ENCODE assay signal across 33 cellular contexts in genomic region chr2:60778352-60778751, GRCh38. TPM values are rescaled to one million over a fixed set of nuclear protein-coding genes. Genes with fewer than 3 reads are reported as not detected.
A peak's percentile ranks its signal among the peaks of the same experiment; 100 is the strongest.
DNase-seq lines count a peak whose midpoint lies in the region; ATAC-seq, FAIRE-seq and TF ChIP-seq lines count a peak whose summit lies in the region.
"Had no signal": no experiment of that assay in that cellular context is flagged by ENCODE, and none has a peak within 500 bp of the region (broad histone marks: within the 10 kb centered on the region; RNA-seq: fewer than 3 reads in every experiment).

No MANE protein-coding gene starts in this region.

- no peak overlapping the region for H2AK9ac ChIP-seq in IMR-90 (replicated peaks; ENCODE audit: low read depth, low read length, poor library complexity)

- no peak overlapping the region for H4K5ac ChIP-seq in IMR-90 (ENCODE audit: low read depth, low read length)

- TF ChIP-seq EP300 in HepG2 (IDR thresholded peaks at IDR 0.05; ENCODE audit: low read depth in 2 of 2, low read length in 2 of 2) (no peak), HepG2 (CRISPR knock-in tag; IDR thresholded peaks at IDR 0.05; ENCODE audit: borderline replicate concordance) (no peak), GM12878 (IDR thresholded peaks at IDR 0.05; ENCODE audit: borderline replicate concordance in 1 of 2, control insufficient read depth in 1 of 2, low read depth in 2 of 2, low read length in 2 of 2) (no peak)

- H3K79me1 ChIP-seq in IMR-90 (ENCODE audit: low read depth in 1 of 2, low read length in 2 of 2) = no peaks in the 10 kb centered on the region

- H2BK5ac ChIP-seq in IMR-90 (ENCODE audit: low read depth, low read length, poor library complexity, severe bottlenecking) = no peak overlapping the region

- H3K27ac ChIP-seq in HepG2 (ENCODE audit: extremely low read length, insufficient read depth, low read length) (no peak overlapping the region), right lobe of liver (no peak overlapping the region), IMR-90 (ENCODE audit: insufficient read depth, low read length) (no peak overlapping the region), GM12878 (ENCODE audit: control insufficient read depth, insufficient read depth) (no peak overlapping the region)
- H3K27ac ChIP-seq: 22Rv1; A549; BLaER1; BLaER1 treated with 17β-estradiol and CSF1 and Interleukin-3, amounts not matched to agents 10 nM and 100 nM; C4-2B had no signal

- H3K4me1 ChIP-seq in HepG2 (ENCODE audit: insufficient read depth, low read length) (0 out of 2 replicates have a peak, but pooled peaks cover 4% of the 10 kb centered on the region), right lobe of liver (peaks cover 0 to 9% (median 0%) of the 10 kb centered on the region in 4 donors), IMR-90 (ENCODE audit: control insufficient read depth, insufficient read depth, low read length) (no peaks in the 10 kb centered on the region), GM12878 (ENCODE audit: control insufficient read depth, insufficient read depth, low read length) (no peaks in the 10 kb centered on the region)
- H3K4me1 ChIP-seq: A549, BE2C, Caco-2 had no signal

- H3K14ac ChIP-seq in IMR-90 (replicated peaks; ENCODE audit: low read depth, low read length) = no peak overlapping the region

- SMC1A ChIA-PET in GM12878 (lab: Charles Lee; ENCODE audit: uncharacterized antibody, unreplicated experiment) = interaction anchor here (0.9 to 1.9 kb wide), 3 partner anchors 10 to 221 kb away, joined by 5 to 8 read pairs (median 5); no protein-coding TSS in a partner anchor

- TF ChIP-seq CTCF in HepG2 (CRISPR knock-in tag; IDR thresholded peaks at IDR 0.05) (no peak), right lobe of liver (IDR thresholded peaks at IDR 0.05) (no peak), IMR-90 (conservative IDR thresholded peaks at IDR 0.05; ENCODE audit: low read depth, low read length) (no peak), GM12878 (IDR thresholded peaks at IDR 0.05 in 2 of 3, conservative IDR thresholded peaks at IDR 0.05 in 1 of 3; ENCODE audit: control insufficient read depth in 2 of 3, extremely low read depth in 1 of 3, insufficient read depth in 1 of 3, low read depth in 3 of 3, low read length in 3 of 3) (no peak)

- H3K36me3 ChIP-seq in HepG2 (replicated peaks in 1 of 2; ENCODE audit: control insufficient read depth in 1 of 2, insufficient read depth in 2 of 2, low read length in 2 of 2) (peaks cover 9 to 73% of the 10 kb centered on the region in 2 experiments), right lobe of liver (peaks cover 0 to 65% (median 1%) of the 10 kb centered on the region in 4 donors), IMR-90 (ENCODE audit: control insufficient read depth, insufficient read depth, low read length) (peaks cover 27% of the 10 kb centered on the region), GM12878 (ENCODE audit: control insufficient read depth in 2 of 2, insufficient read depth in 2 of 2, low read length in 1 of 2) (peaks cover 0 to 12% of the 10 kb centered on the region in 2 experiments)

- TF ChIP-seq POLR2A in HepG2 (IDR thresholded peaks at IDR 0.05; ENCODE audit: insufficient read depth in 1 of 2, low read depth in 2 of 2, low read length in 2 of 2) = no peak
- TF ChIP-seq POLR2A in right lobe of liver (IDR thresholded peaks at IDR 0.05) = no peak
- no peak for TF ChIP-seq POLR2A in IMR-90 (IDR thresholded peaks at IDR 0.05; ENCODE audit: low read depth, low read length)
- no peak for TF ChIP-seq POLR2A in GM12878 (IDR thresholded peaks at IDR 0.05; ENCODE audit: low read depth, low read length)

- H3K9me3 ChIP-seq in HepG2 (ENCODE audit: low read length) (no peaks in the 10 kb centered on the region), right lobe of liver (no peaks in the 10 kb centered on the region), IMR-90 (ENCODE audit: control insufficient read depth, insufficient read depth, low read length) (no peaks in the 10 kb centered on the region), GM12878 (replicated peaks; ENCODE audit: control insufficient read depth, insufficient read depth, low read length) (no peaks in the 10 kb centered on the region)
- H3K9me3 ChIP-seq: A549; BE2C; BLaER1; BLaER1 treated with 17β-estradiol and CSF1 and Interleukin-3, amounts not matched to agents 10 nM and 100 nM; Caco-2 had no signal

- H2AK5ac ChIP-seq in IMR-90 (ENCODE audit: low read depth, low read length) = no peak overlapping the region

- RAD21 ChIA-PET in GM12878 (lab: Charles Lee; ENCODE audit: unreplicated experiment) = interaction anchor here (1.4 kb wide), 1 partner anchor 221 kb away, joined by 3 read pairs; no protein-coding TSS in a partner anchor

- no peak overlapping the region for H3K4me2 ChIP-seq in HepG2 (ENCODE audit: low read depth, low read length)
- no peak overlapping the region for H3K4me2 ChIP-seq in IMR-90 (ENCODE audit: low read depth, low read length)
- no peak overlapping the region for H3K4me2 ChIP-seq in GM12878 (ENCODE audit: control insufficient read depth, insufficient read depth)
- H3K4me2 ChIP-seq: A549; BLaER1; BLaER1 treated with 17β-estradiol and CSF1 and Interleukin-3, amounts not matched to agents 10 nM and 100 nM had no signal

- H4K20me1 ChIP-seq in HepG2 (ENCODE audit: insufficient read depth, low read length) (no peaks in the 10 kb centered on the region), IMR-90 (ENCODE audit: insufficient read depth, low read length) (no peaks in the 10 kb centered on the region), GM12878 (ENCODE audit: control insufficient read depth, insufficient read depth) (no peaks in the 10 kb centered on the region)

- no peak overlapping the region for H3K56ac ChIP-seq in IMR-90 (ENCODE audit: extremely low read depth, insufficient read depth, low read length)

- H2BK120ac ChIP-seq in IMR-90 (ENCODE audit: low read depth, low read length) = no peak overlapping the region

- in situ Hi-C loops in HepG2 (cut with HindIII; ENCODE audit: extremely low pct_ligation_motif_present, low pct_unique_long_range_greater_than_20kb) = no loop called here
- in situ Hi-C loops in IMR-90 (cut with MboI; ENCODE audit: low sequenced_read_pairs) = no loop called here
- in situ Hi-C loops in GM12878 (cut with MboI) = no loop called here

- DNase-seq in HepG2 (ENCODE audit: low spot score) (no peak), right lobe of liver (no peak), IMR-90 (no peak), GM12878 (ENCODE audit: low read depth, low spot score) (no peak), Kasumi-1 (lab: John Stamatoyannopoulos, UW) (no peak)
- DNase-seq in activated CD4-positive, alpha-beta T cell treated with anti-CD3 and anti-CD28 coated beads for 1 hour = no peak
- DNase-seq: 8988T; ACHN; AML-193; BE2C; C1 segment of cervical spinal cord; Caco-2; Calu3; CD4-positive, alpha-beta memory T cell; CD4-positive, alpha-beta T cell; CD4-positive, CD25-positive, alpha-beta regulatory T cell; CD8-positive, alpha-beta memory T cell; CD8-positive, alpha-beta T cell; COR-L47; DMS 273 treated with DMSO at 0.1 percent for 48 hours; DMS153; DMS53; DMS79; DMS79 treated with DMSO at 0.1 percent for 48 hours; DND-41; EL had no signal

- no peak overlapping the region for H3K18ac ChIP-seq in IMR-90 (ENCODE audit: low read depth, low read length)

- TF ChIP-seq RAD21 in HepG2 (CRISPR knock-in tag; IDR thresholded peaks at IDR 0.05) (no peak), IMR-90 (IDR thresholded peaks at IDR 0.05; ENCODE audit: low read length) (no peak), GM12878 (IDR thresholded peaks at IDR 0.05; ENCODE audit: insufficient read depth, low read depth, low read length) (no peak)

- H3K79me2 ChIP-seq in HepG2 (ENCODE audit: insufficient read depth, low read length) = no peaks in the 10 kb centered on the region
- no peaks in the 10 kb centered on the region for H3K79me2 ChIP-seq in GM12878 (ENCODE audit: control insufficient read depth, insufficient read depth, low read length)

- CTCF ChIA-PET in HepG2 (lab: Yijun Ruan, JAX; ENCODE audit: low intra/inter-chr PET ratio, low total read pairs) (no interaction called here), IMR-90 (lab: Yijun Ruan, JAX) (interaction anchor here (0.6 kb wide), 1 partner anchor 65 kb away, joined by 3 read pairs; no protein-coding TSS in a partner anchor), GM12878 (lab: Yijun Ruan, JAX) (interaction anchor here (1.2 kb wide), 1 partner anchor 73 kb away, joined by 4 read pairs; no protein-coding TSS in a partner anchor)

- H3K4me3 ChIP-seq in HepG2 (replicated peaks in 1 of 3; ENCODE audit: insufficient read depth in 1 of 3, low read depth in 2 of 3, low read length in 3 of 3) (no peak overlapping the region), right lobe of liver (no peak overlapping the region), IMR-90 (ENCODE audit: insufficient read depth, low read depth, low read length) (no peak overlapping the region), GM12878 (no peak overlapping the region)
- H3K4me3 ChIP-seq: A549; BLaER1; BLaER1 treated with 17β-estradiol and CSF1 and Interleukin-3, amounts not matched to agents 10 nM and 100 nM had no signal

- H2AFZ ChIP-seq in HepG2 (ENCODE audit: low read length) = no peak overlapping the region
- H2AFZ ChIP-seq in IMR-90 (replicated peaks; ENCODE audit: low read length, poor library complexity) = no peak overlapping the region
- H2AFZ ChIP-seq in GM12878 (ENCODE audit: control insufficient read depth, low read depth, low read length) = no peak overlapping the region

- no peak overlapping the region for H2BK20ac ChIP-seq in IMR-90 (ENCODE audit: low read depth, low read length)

- dilution Hi-C loops in IMR-90 (cut with HindIII; ENCODE audit: low sequenced_read_pairs, unreplicated experiment) = no loop called here

- intact Hi-C loops in HepG2 (cut with micrococcal nuclease; ENCODE audit: unreplicated experiment) = no loop called here
- intact Hi-C loops in right lobe of liver (cut with DNase I) = no loop called here
- intact Hi-C loops in IMR-90 (cut with micrococcal nuclease) = no loop called here
- intact Hi-C loops in GM12878 (cut with micrococcal nuclease; ENCODE audit: unreplicated experiment) = no loop called here

- no peak overlapping the region for H3K23ac ChIP-seq in IMR-90 (ENCODE audit: low read depth, low read length)

- H4K91ac ChIP-seq in IMR-90 (ENCODE audit: insufficient read depth, low read depth, low read length) = no peak overlapping the region

- no peak overlapping the region for H3K9ac ChIP-seq in HepG2 (ENCODE audit: insufficient read depth, low read depth, low read length)
- H3K9ac ChIP-seq in IMR-90 (ENCODE audit: low read depth, low read length) = no peak overlapping the region
- H3K9ac ChIP-seq in GM12878 (ENCODE audit: control insufficient read depth, insufficient read depth, low read length) = no peak overlapping the region
- H3K9ac ChIP-seq: BLaER1; BLaER1 treated with 17β-estradiol and CSF1 and Interleukin-3, amounts not matched to agents 10 nM and 100 nM had no signal

- FAIRE-seq in HepG2 (lab: Jason Lieb, UNC) = peak; percentile 18
- peak; percentile 56 for FAIRE-seq in GM12878 (lab: Jason Lieb, UNC)
- FAIRE-seq: A204.1, A549, D721Med had no signal

- H3K9me1 ChIP-seq in IMR-90 (ENCODE audit: insufficient read depth, low read length) = no peaks in the 10 kb centered on the region

- no peak overlapping the region for H3K4ac ChIP-seq in IMR-90 (ENCODE audit: low read depth, low read length)

- POLR2A ChIA-PET in HepG2 (lab: Yijun Ruan, JAX) = interaction anchor here (1.0 kb wide), 1 partner anchor 23 kb away, joined by 3 read pairs; the partner anchor contains the start of gene PAPOLG
- POLR2A ChIA-PET in IMR-90 (lab: Charles Lee; ENCODE audit: unreplicated experiment) = no interaction called here
- POLR2A ChIA-PET in GM12878 (lab: Charles Lee) = no interaction called here

- BruUV-seq in HepG2 (replicated peaks; lab: Mats Ljungman, UMichigan) (no TSS peak), IMR-90 (replicated peaks; lab: Mats Ljungman, UMichigan) (no TSS peak), GM12878 (replicated peaks; lab: Mats Ljungman, UMichigan) (no TSS peak)

- H3K27me3 ChIP-seq in HepG2 (ENCODE audit: control insufficient read depth in 1 of 2, insufficient read depth in 2 of 2, low read length in 2 of 2) (no peaks in the 10 kb centered on the region), right lobe of liver (no peaks in the 10 kb centered on the region), IMR-90 (ENCODE audit: control insufficient read depth, insufficient read depth, low read length) (no peaks in the 10 kb centered on the region), GM12878 (replicated peaks in 1 of 2; ENCODE audit: control insufficient read depth in 2 of 2, insufficient read depth in 2 of 2, low read length in 1 of 2) (no peaks in the 10 kb centered on the region)
- H3K27me3 ChIP-seq: BE2C; BLaER1; BLaER1 treated with 17β-estradiol and CSF1 and Interleukin-3, amounts not matched to agents 10 nM and 100 nM had no signal

- WGBS in HepG2 (ENCODE audit: low lambda C conversion rate) = 96% methylated on average over 3 of the region's 3 CpGs
- WGBS in right lobe of liver (ENCODE audit: insufficient coverage, low coverage, low lambda C conversion rate, missing lambda C conversion rate) = 65% methylated on average over 3 of the region's 3 CpGs
- WGBS in IMR-90 (ENCODE audit: extremely low coverage in 2 of 2, insufficient read length in 1 of 2), 2 experiments = no CpG with 5 or more reads among the region's 3 CpGs
- WGBS in GM12878 (ENCODE audit: insufficient coverage, insufficient replicate concordance, low lambda C conversion rate, missing lambda C conversion rate) = 91% methylated on average over 3 of the region's 3 CpGs

- no peak for ATAC-seq in HepG2
- ATAC-seq in right lobe of liver = no peak
- ATAC-seq in IMR-90 (ENCODE audit: low read depth) = no peak
- ATAC-seq in GM12878 = no peak
- ATAC-seq: A549; CD8-positive, alpha-beta T cell had no signal

- H2BK15ac ChIP-seq in IMR-90 (ENCODE audit: low read depth, low read length) = no peak overlapping the region

- no peak overlapping the region for H4K8ac ChIP-seq in IMR-90 (ENCODE audit: low read depth in 2 of 2, low read length in 2 of 2)

RNA-seq across cellular contexts. Expression of gene PAPOLG, which starts 22.3 kb away (rescaled TPM):
- total RNA-seq in HepG2 (2016; rRNA removed; fragmentation: Illumina TruSeq; extraction: Trizol) = 10.4 and 16.2 TPM in 2 replicates
- 2.5 and 2.7 TPM in 2 replicates for total RNA-seq in HepG2 (2016; cell fraction: cytosol; rRNA removed; fragmentation: Illumina TruSeq; extraction: Trizol; ENCODE audit: low read depth)
- total RNA-seq in HepG2 (2016; cell fraction: insoluble cytoplasmic fraction; rRNA removed; fragmentation: Illumina TruSeq; extraction: Trizol) = 10.8 and 14.7 TPM in 2 replicates
- 4.9 TPM in 2 replicates for total RNA-seq in HepG2 (2016; cell fraction: membrane; rRNA removed; fragmentation: Illumina TruSeq; extraction: Trizol)
- 13.6 and 13.8 TPM in 2 replicates for total RNA-seq in HepG2 (2016; cell fraction: nucleus; rRNA removed; fragmentation: Illumina TruSeq; extraction: Trizol)
- 7.7 and 10.1 TPM in 2 replicates for polyA plus RNA-seq in HepG2 (2011; rRNA removed)
- 2.3 and 4.8 TPM in 2 replicates for polyA plus RNA-seq in HepG2 (2011; cell fraction: cytosol; rRNA removed)
- 6.5 and 6.9 TPM in 2 replicates for polyA plus RNA-seq in HepG2 (2011; cell fraction: nucleus; rRNA removed)
- 5.9 and 7.1 TPM in 2 replicates for polyA plus RNA-seq in HepG2 (2012)
- polyA plus RNA-seq in HepG2 (2016; cell fraction: cytosol; fragmentation: Illumina TruSeq; extraction: Trizol; ENCODE audit: low read depth) = 0.52 TPM in 2 replicates
- 9.5 and 10.5 TPM in 2 replicates for polyA plus RNA-seq in HepG2 (2016; cell fraction: insoluble cytoplasmic fraction; fragmentation: Illumina TruSeq; extraction: Trizol; ENCODE audit: low read depth)
- 1.5 and 2.2 TPM in 2 replicates for polyA plus RNA-seq in HepG2 (2016; cell fraction: membrane; fragmentation: Illumina TruSeq; extraction: Trizol; ENCODE audit: low read depth)
- polyA plus RNA-seq in HepG2 (2016; cell fraction: nucleus; fragmentation: Illumina TruSeq; extraction: Trizol; ENCODE audit: insufficient read depth, low read depth) = 16.8 and 17.3 TPM in 2 replicates
- polyA minus RNA-seq in HepG2 (2011; rRNA and poly(A)+ RNA removed; ENCODE audit: low replicate concordance) = 6.3 and 11.0 TPM in 2 replicates
- 9.7 and 11.3 TPM in 2 replicates for polyA minus RNA-seq in HepG2 (2011; cell fraction: cytosol; rRNA and poly(A)+ RNA removed)
- 27.6 and 30.2 TPM in 2 replicates for polyA minus RNA-seq in HepG2 (2011; cell fraction: nucleus; rRNA and poly(A)+ RNA removed)
- total RNA-seq in right lobe of liver = 1 to 10 TPM; 3.6 to 5.9 (median 4.2) TPM
- total RNA-seq in IMR-90 (2012; rRNA removed) = 12.4 and 17.5 TPM in 2 replicates
- polyA plus RNA-seq in IMR-90 (2012; rRNA removed) = 3.4 and 3.5 TPM in 2 replicates
- polyA plus RNA-seq in IMR-90 (2012; cell fraction: cytosol; rRNA removed) = 0.46 and 0.67 TPM in 2 replicates
- 1.1 and 7.8 TPM in 2 replicates for polyA plus RNA-seq in IMR-90 (2012; cell fraction: nucleus; rRNA removed; ENCODE audit: low replicate concordance)
- 27.9 and 29.0 TPM in 2 replicates for total RNA-seq in GM12878 (2013; cell fraction: nucleolus; rRNA removed)
- 11.4 and 21.5 TPM in 2 replicates for total RNA-seq in GM12878 (2014; rRNA removed)
- total RNA-seq in GM12878 (2014; rRNA removed; fragmentation: Illumina TruSeq; extraction: Trizol) = 13.3 and 13.5 TPM in 2 replicates
- 8.7 and 10.3 TPM in 2 replicates for total RNA-seq in GM12878 (2021)
- 2.6 TPM for polyA plus RNA-seq in GM12878 (2011; ENCODE audit: low read depth)
- 15.8 and 18.5 TPM in 2 replicates for polyA plus RNA-seq in GM12878 (2011; rRNA removed)
- polyA plus RNA-seq in GM12878 (2011; cell fraction: cytosol; rRNA removed) = 6.1 and 7.5 TPM in 2 replicates
- polyA plus RNA-seq in GM12878 (2011; cell fraction: nucleus; rRNA removed) = 9.9 and 10.3 TPM in 2 replicates
- polyA plus RNA-seq in GM12878 (2012) = 4.9 and 5.1 TPM in 2 replicates
- polyA plus RNA-seq in GM12878 (2014; fragmentation: Illumina TruSeq; extraction: Trizol) = 10.6 and 12.7 TPM in 2 replicates
- polyA plus RNA-seq in GM12878 (2014; fragmentation: Nextera tagmentation; extraction: Ambion mirVana) = 1 to 10 TPM; 4.2 TPM
- polyA plus RNA-seq in GM12878 (2014; rRNA removed) = 6.2 and 6.8 TPM in 2 replicates
- 10 to 100 TPM; 10.8 to 13.0 TPM for polyA plus RNA-seq in GM12878 (2016; fragmentation: Nextera tagmentation; extraction: Ambion mirVana)
- polyA minus RNA-seq in GM12878 (2011; rRNA and poly(A)+ RNA removed) = 31.3 and 35.8 TPM in 2 replicates
- polyA minus RNA-seq in GM12878 (2011; cell fraction: cytosol; rRNA and poly(A)+ RNA removed) = 5.9 and 9.8 TPM in 2 replicates
- 6.2 and 12.4 TPM in 2 replicates for polyA minus RNA-seq in GM12878 (2011; cell fraction: nucleus; rRNA and poly(A)+ RNA removed)

Comparison
In these comparisons a context has a peak if more than half of its experiments do, and no peak if none do; other contexts are left out.
1. Of the 75 proteins assayed by ChIP-seq in both HepG2 and GM12878: peak only in HepG2: CEBPB; only in GM12878: none; in both: none; in neither: 74.